In genomic region chr13:80341771-80342271, GRCh38 we compare ENCODE assay signal across 8 cellular contexts. TPM values are rescaled to one million over a fixed set of nuclear protein-coding genes. Genes with fewer than 3 reads are reported as not detected.
DNase-seq lines count a peak whose midpoint lies in the region; ATAC-seq, FAIRE-seq and TF ChIP-seq lines count a peak whose summit lies in the region.

No MANE protein-coding gene starts in this region.

- H3K4me1 ChIP-seq in A549 (peaks cover 11% of the 10 kb centered on the region; the same call in 2 of the 3 replicates), RWPE2 (ENCODE audit: insufficient read depth, poor library complexity, severe bottlenecking) (peaks cover 5% of the 10 kb centered on the region), endocrine pancreas (ENCODE audit: control insufficient read depth, insufficient read depth, low read length) (peaks cover 10% of the 10 kb centered on the region)

- H3K27ac Mint-ChIP-seq in memory B cell: no peak overlapping the region

- H3K4me3 Mint-ChIP-seq in memory B cell: peak overlapping the region; percentile 69

- H3K27me3 ChIP-seq in RWPE2 (ENCODE audit: insufficient read depth, poor library complexity, severe bottlenecking): no peaks in the 10 kb centered on the region
- no peaks in the 10 kb centered on the region for H3K27me3 ChIP-seq in endocrine pancreas (ENCODE audit: control insufficient read depth, insufficient read depth, low read length)

- H3K27ac ChIP-seq in A549: peak overlapping the region; percentile 94 to 97
- H3K27ac ChIP-seq in RWPE2 (ENCODE audit: poor library complexity, severe bottlenecking): peak overlapping the region; percentile 80

- no peaks in the 10 kb centered on the region for H3K36me3 Mint-ChIP-seq in memory B cell

- no peak for TF ChIP-seq CTCF in A549 (IDR thresholded peaks at IDR 0.05)
- no peak for TF ChIP-seq CTCF in GM13977 (IDR thresholded peaks at IDR 0.05; ENCODE audit: extremely low read depth, insufficient read depth, missing control alignments)
- no peak for TF ChIP-seq CTCF in RWPE2 (IDR thresholded peaks at IDR 0.05; ENCODE audit: poor library complexity, severe bottlenecking)

- CTCF ChIA-PET in A549 (lab: Yijun Ruan, JAX): interaction anchor here (0.6 to 4.1 kb wide), 15 partner anchors 13 to 675 kb away, joined by 3 to 45 read pairs (median 4); no protein-coding TSS in a partner anchor

- peak overlapping the region; percentile 84 for H3K4me2 ChIP-seq in A549

- no peak for TF ChIP-seq EP300 in A549 (IDR thresholded peaks at IDR 0.05)

- H3K4me1 Mint-ChIP-seq in memory B cell: peaks cover 9% of the 10 kb centered on the region

- H3K9ac ChIP-seq in endocrine pancreas (ENCODE audit: control insufficient read depth, insufficient read depth, low read length): peak overlapping the region; percentile 69

- 0 out of 6 replicates have a peak, but pooled peaks of 1 of the 2 experiments have one; percentile 5 for ATAC-seq in A549
- ATAC-seq in RWPE2 (ENCODE audit: low read depth): no peak
- ATAC-seq in memory B cell (ENCODE audit: low read depth): no peak
- ATAC-seq in HG03342 (IDR thresholded peaks at IDR 0.05; ENCODE audit: unreplicated experiment): no peak

- no peak for TF ChIP-seq RAD21 in A549 (conservative IDR thresholded peaks at IDR 0.05 in 1 of 2, IDR thresholded peaks at IDR 0.05 in 1 of 2)

- in situ Hi-C loops in GM13977 (cut with MboI; ENCODE audit: low pct_unique_long_range_greater_than_20kb, low sequenced_read_pairs, unreplicated experiment): no loop called here

- no peaks in the 10 kb centered on the region for H3K9me3 ChIP-seq in A549
- no peaks in the 10 kb centered on the region for H3K9me3 ChIP-seq in RWPE2 (ENCODE audit: severe bottlenecking)
- H3K9me3 ChIP-seq in endocrine pancreas (ENCODE audit: control insufficient read depth, low read length): no peaks in the 10 kb centered on the region

- H3K36me3 ChIP-seq in RWPE2 (ENCODE audit: low read depth) (peaks cover 6% of the 10 kb centered on the region), endocrine pancreas (ENCODE audit: control insufficient read depth, insufficient read depth, low read length) (no peaks in the 10 kb centered on the region)

- FAIRE-seq in A549 (lab: Jason Lieb, UNC): no peak

- DNase-seq in A549 (ENCODE audit: low read depth in 1 of 2, low spot score in 1 of 2) (peak in 1 of 2 experiments; percentile 54), GM13977 (ENCODE audit: low spot score) (peak; percentile 36), RWPE2 (ENCODE audit: low spot score) (no peak), memory B cell (ENCODE audit: low spot score in 2 of 2) (no peak), ureter (ENCODE audit: low spot score) (peak; percentile 59), activated gamma-delta T cell treated with Interleukin-2 at 50 U/mL for 16 hours (no peak)

- no peak for TF ChIP-seq POLR2A in A549 (IDR thresholded peaks at IDR 0.05; ENCODE audit: low read length)

- 2% methylated on average over 16 of the region's 16 CpGs for WGBS in A549 (ENCODE audit: missing lambda C conversion rate)

- H3K9me3 Mint-ChIP-seq in memory B cell: no peaks in the 10 kb centered on the region

- H3K27me3 Mint-ChIP-seq in memory B cell: peaks cover 5% of the 10 kb centered on the region

- H3K4me3 ChIP-seq in A549 (peak overlapping the region; percentile 84), RWPE2 (ENCODE audit: severe bottlenecking) (peak overlapping the region; percentile 81), endocrine pancreas (ENCODE audit: control insufficient read depth, insufficient read depth, low read length) (peak overlapping the region; percentile 87)

- POLR2A ChIA-PET in A549 (lab: Yijun Ruan, JAX): interaction anchor here (0.5 to 2.2 kb wide), 18 partner anchors 15 to 672 kb away, joined by 3 to 15 read pairs (median 4); no protein-coding TSS in a partner anchor

TF ChIP-seq in A549, 52 proteins besides CTCF, POLR2A, EP300 and RAD21:
- TF ChIP-seq TP53 (CRISPR knock-in tag; IDR thresholded peaks at IDR 0.05) (no peak), ELK1 (IDR thresholded peaks at IDR 0.05; ENCODE audit: low read depth, low read length) (no peak), CHD2 (IDR thresholded peaks at IDR 0.05; ENCODE audit: low read length, partially characterized antibody) (no peak), NR3C1 (IDR thresholded peaks at IDR 0.05) (no peak), JUNB (IDR thresholded peaks at IDR 0.05) (no peak), HES2 (IDR thresholded peaks at IDR 0.05) (no peak), EHF (CRISPR knock-in tag; IDR thresholded peaks at IDR 0.05) (no peak), E2F6 (IDR thresholded peaks at IDR 0.05; ENCODE audit: borderline replicate concordance, low read depth) (no peak), MYC (IDR thresholded peaks at IDR 0.05; ENCODE audit: borderline replicate concordance, low read length) (no peak), RCOR1 (IDR thresholded peaks at IDR 0.05; ENCODE audit: low read depth, low read length) (no peak), REST (IDR thresholded peaks at IDR 0.05) (no peak), HDAC2 (IDR thresholded peaks at IDR 0.05) (no peak)

RNA-seq across cellular contexts. Expression of gene SPRY2, which starts 0.9 kb away (rescaled TPM):
- polyA plus RNA-seq in A549 (2011; rRNA removed) (23.1 and 28.9 TPM in 2 replicates), A549 (2017; fragmentation: RNase III; extraction: RNeasy Plus Mini Kit Qiagen cat#74134 plus additional on column Dnase treatment) (5.3 to 7.6 TPM (median 5.9 TPM) in 3 replicates)
- 21.0 and 23.1 TPM in 2 replicates for polyA plus RNA-seq in A549 (2012; cell fraction: cytosol; rRNA removed)
- 23.3 and 30.8 TPM in 2 replicates for polyA plus RNA-seq in A549 (2012; cell fraction: nucleus; rRNA removed)
- polyA minus RNA-seq in A549 (2011; rRNA and poly(A)+ RNA removed): 25.8 and 30.1 TPM in 2 replicates
- 19.7 TPM for total RNA-seq in ureter

Comparison
In these comparisons a context has a peak if more than half of its experiments do, and no peak if none do; other contexts are left out.
1. DNase-seq: peak in GM13977 (single experiment) and ureter (single experiment); none in RWPE2 (single experiment), memory B cell (0 of 2) and activated gamma-delta T cell treated with Interleukin-2 at 50 U/mL for 16 hours (single experiment).
2. Peak in every context shown above with its lines, with median percentiles within 50 percentile points of each other: H3K4me3 ChIP-seq.